ENCODE assay signal across 8 cellular contexts in the genomic region with DNA sequence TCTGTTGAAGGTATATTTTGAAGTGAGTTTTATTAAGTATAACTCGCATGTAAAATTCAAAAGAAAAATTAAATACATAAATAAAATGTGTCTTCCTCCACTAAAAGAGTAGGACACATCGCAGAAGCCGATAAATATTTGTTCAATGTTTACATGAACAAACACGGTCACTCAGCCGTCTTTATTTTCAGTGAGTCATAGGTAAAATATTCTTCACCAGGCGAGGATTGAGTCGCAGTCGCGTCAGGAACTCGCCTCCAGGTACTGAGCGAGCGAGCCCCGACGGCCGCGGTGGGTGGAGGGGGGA. TPM values are rescaled to one million over a fixed set of nuclear protein-coding genes. Genes with fewer than 3 reads are reported as not detected.
DNase-seq lines count a peak whose midpoint lies in the region; ATAC-seq and TF ChIP-seq lines count a peak whose summit lies in the region.

No MANE protein-coding gene starts in this region.

- H3K9me3 ChIP-seq in right lobe of liver (no peaks in the 10 kb centered on the region), tibial nerve (no peaks in the 10 kb centered on the region)

- H3K9me3 Mint-ChIP-seq in activated T-cell treated with anti-CD3 and anti-CD28 coated beads, Interleukin-2, amount 50 U/mL, for 72 hours, result no peaks in the 10 kb centered on the region

- TF ChIP-seq EP300 in tibial nerve (IDR thresholded peaks at IDR 0.05), result no peak

- no peaks in the 10 kb centered on the region for H3K27me3 Mint-ChIP-seq in activated T-cell treated with anti-CD3 and anti-CD28 coated beads, Interleukin-2, amount 50 U/mL, for 72 hours (ENCODE audit: low read depth)

- intact Hi-C loops in right lobe of liver (cut with DNase I), result no loop called here

- H3K36me3 ChIP-seq in right lobe of liver (no peaks in the 10 kb centered on the region), tibial nerve (no peaks in the 10 kb centered on the region)

- H3K4me1 Mint-ChIP-seq in activated T-cell treated with anti-CD3 and anti-CD28 coated beads, Interleukin-2, amount 50 U/mL, for 72 hours (ENCODE audit: low read depth), result peaks cover 27% of the 10 kb centered on the region

- no peaks in the 10 kb centered on the region for H3K27me3 ChIP-seq in right lobe of liver
- H3K27me3 ChIP-seq in tibial nerve, result no peaks in the 10 kb centered on the region

- H3K27ac ChIP-seq in right lobe of liver, result peak overlapping the region; percentile 93 to 97 (median 97)
- peak overlapping the region; percentile 91 to 98 (median 95) for H3K27ac ChIP-seq in tibial nerve

- no peak for DNase-seq in activated T-cell treated with anti-CD3 and anti-CD28 coated beads, Interleukin-2, amount 50 U/mL, for 72 hours
- no peak for DNase-seq in activated T-cell treated with anti-CD3 and anti-CD28 coated beads, Interleukin-2, amount 50 U/mL, for 1 hour
- DNase-seq in astrocyte of the spinal cord (ENCODE audit: low read depth, low spot score), result no peak
- no peak for DNase-seq in right lobe of liver
- DNase-seq in tibial nerve (ENCODE audit: low spot score in 2 of 2), result no peak
- DNase-seq in activated gamma-delta T cell treated with Interleukin-2 at 50 U/mL for 16 hours, result no peak
- DNase-seq in HK-2 (ENCODE audit: unreplicated experiment), result no peak
- no peak for DNase-seq in SW480 (ENCODE audit: low spot score)

- H3K4me1 ChIP-seq in right lobe of liver (no peaks in the 10 kb centered on the region), tibial nerve (peaks cover 0 to 13% (median 0%) of the 10 kb centered on the region in 4 donors)

- H3K27ac Mint-ChIP-seq in activated T-cell treated with anti-CD3 and anti-CD28 coated beads, Interleukin-2, amount 50 U/mL, for 72 hours, result peak overlapping the region; percentile 82

- H3K36me3 Mint-ChIP-seq in activated T-cell treated with anti-CD3 and anti-CD28 coated beads, Interleukin-2, amount 50 U/mL, for 72 hours (ENCODE audit: insufficient read depth in 2 of 2), result no peaks in the 10 kb centered on the region

- H3K4me3 ChIP-seq in astrocyte of the spinal cord (ENCODE audit: low read depth, low read length) (peak overlapping the region; percentile 75), right lobe of liver (peak overlapping the region; percentile 22 to 58 (median 56)), tibial nerve (peak overlapping the region; percentile 50 to 79 (median 58))

- TF ChIP-seq CTCF in astrocyte of the spinal cord (IDR thresholded peaks at IDR 0.05; ENCODE audit: low read depth, low read length) (no peak), right lobe of liver (IDR thresholded peaks at IDR 0.05) (no peak), tibial nerve (IDR thresholded peaks at IDR 0.05) (no peak)

- no peak for TF ChIP-seq POLR2A in right lobe of liver (IDR thresholded peaks at IDR 0.05)
- TF ChIP-seq POLR2A in tibial nerve (IDR thresholded peaks at IDR 0.05), result no peak

- in situ Hi-C loops in astrocyte of the spinal cord (cut with HindIII; ENCODE audit: low sequenced_read_pairs), result no loop called here

- 18% methylated on average over 15 of the region's 16 CpGs for WGBS in right lobe of liver (ENCODE audit: insufficient coverage, low coverage, low lambda C conversion rate, missing lambda C conversion rate)
- WGBS in tibial nerve, 2 donors, result 0 to 45% methylated on average over 11 to 16 of the region's 16 CpGs

- no peak for ATAC-seq in activated T-cell treated with anti-CD3 and anti-CD28 coated beads, Interleukin-2, amount 50 U/mL, for 72 hours (replicated peaks in 1 of 2)
- ATAC-seq in right lobe of liver, result no peak

- H3K4me3 Mint-ChIP-seq in activated T-cell treated with anti-CD3 and anti-CD28 coated beads, Interleukin-2, amount 50 U/mL, for 72 hours, result peak overlapping the region; percentile 72 to 81

RNA-seq across cellular contexts. Expression of gene FUNDC2, which starts 0.3 kb away (rescaled TPM):
- 10 to 100 TPM; 34.6 to 42.8 TPM for total RNA-seq in activated T-cell treated with anti-CD3 and anti-CD28 coated beads, Interleukin-2, amount 50 U/mL, for 72 hours
- total RNA-seq in right lobe of liver (10 to 100 TPM; 24.2 to 70.5 (median 39.7) TPM), tibial nerve (10 to 100 TPM; 40.2 to 83.3 (median 59.8) TPM)

RNA-seq across cellular contexts. Expression of gene F8, which starts 3.9 kb away (rescaled TPM):
- 10 to 100 TPM; 15.0 to 19.5 TPM for total RNA-seq in activated T-cell treated with anti-CD3 and anti-CD28 coated beads, Interleukin-2, amount 50 U/mL, for 72 hours
- total RNA-seq in right lobe of liver (10 to 100 TPM; 19.4 to 36.2 (median 26.3) TPM), tibial nerve (10 to 100 TPM in 3 of 4 donors, 1 to 10 TPM in 1; 7.2 to 28.4 (median 14.6) TPM)

RNA-seq across cellular contexts. Expression of gene CMC4, which starts 44.6 kb away (rescaled TPM):
- total RNA-seq in activated T-cell treated with anti-CD3 and anti-CD28 coated beads, Interleukin-2, amount 50 U/mL, for 72 hours, result 10 to 100 TPM in 1 of 2 donors, 1 to 10 TPM in 1; 9.4 to 15.0 TPM
- total RNA-seq in right lobe of liver (10 to 100 TPM in 2 of 6 experiments, 1 to 10 TPM in 4; 3.9 to 12.2 (median 7.6) TPM), tibial nerve (10 to 100 TPM; 22.2 to 27.0 (median 23.7) TPM)

RNA-seq across cellular contexts. Expression of gene MTCP1, which starts 44.6 kb away (rescaled TPM):
- total RNA-seq in activated T-cell treated with anti-CD3 and anti-CD28 coated beads, Interleukin-2, amount 50 U/mL, for 72 hours, result 10 to 100 TPM; 18.5 to 33.1 TPM
- 10 to 100 TPM in 4 of 6 experiments, 1 to 10 TPM in 1, under 1 TPM in 1; 0.98 to 26.8 (median 16.6) TPM for total RNA-seq in right lobe of liver
- 1 to 10 TPM; 2.7 to 5.3 (median 2.8) TPM for total RNA-seq in tibial nerve

RNA-seq across cellular contexts. Expression of gene BRCC3, which starts 44.9 kb away (rescaled TPM):
- 10 to 100 TPM; 25.9 to 33.3 TPM for total RNA-seq in activated T-cell treated with anti-CD3 and anti-CD28 coated beads, Interleukin-2, amount 50 U/mL, for 72 hours
- total RNA-seq in right lobe of liver (10 to 100 TPM; 10.1 to 13.4 (median 10.5) TPM), tibial nerve (10 to 100 TPM in 3 of 4 donors, 1 to 10 TPM in 1; 6.9 to 17.7 (median 11.5) TPM)
